In genomic region chr3:133573054-133573628, GRCh38 we compare ENCODE assay signal across 8 cellular contexts.
DNase-seq lines count a peak whose midpoint lies in the region; ATAC-seq and TF ChIP-seq lines count a peak whose summit lies in the region.

No MANE protein-coding gene starts in this region.

- DNase-seq in activated CD4-positive, CD25-positive, alpha-beta regulatory T cell treated with anti-CD3 and anti-CD28 coated beads, Interleukin-2, amount 50 U/mL, for 16 hours (ENCODE audit: low read depth, low spot score): peak; percentile 100
- no peak for DNase-seq in activated CD4-positive, CD25-positive, alpha-beta regulatory T cell (lab: John Stamatoyannopoulos, UW)
- peak; percentile 100 for DNase-seq in choroid plexus epithelial cell (ENCODE audit: low read depth)
- peak; percentile 100 for DNase-seq in left kidney (ENCODE audit: low read depth, low spot score)
- DNase-seq in stimulated activated CD4-positive, alpha-beta T cell treated with anti-CD3 and anti-CD28 coated beads, Interleukin-4, amount 100 ng/mL, for 24 hours: peak; percentile 100
- no peak for DNase-seq in C1 segment of cervical spinal cord (lab: John Stamatoyannopoulos, UW)

- no peak for TF ChIP-seq CTCF in VCaP (conservative IDR thresholded peaks at IDR 0.05)
- peak; percentile 42 for TF ChIP-seq CTCF in choroid plexus epithelial cell (conservative IDR thresholded peaks at IDR 0.05; ENCODE audit: low read depth, low read length)

- H3K4me3 ChIP-seq in choroid plexus epithelial cell (ENCODE audit: low read depth, low read length): peak overlapping the region; percentile 81

- peak; percentile 72 for ATAC-seq in HG03159 (IDR thresholded peaks at IDR 0.05; ENCODE audit: unreplicated experiment)

- H3K27ac ChIP-seq in VCaP: peak overlapping the region; percentile 97

Comparison
In these comparisons a context has a peak if more than half of its experiments do, and no peak if none do; other contexts are left out.
1. DNase-seq: peak in activated CD4-positive, CD25-positive, alpha-beta regulatory T cell treated with anti-CD3 and anti-CD28 coated beads, Interleukin-2, amount 50 U/mL, for 16 hours (single experiment), choroid plexus epithelial cell (single experiment), left kidney (single experiment) and stimulated activated CD4-positive, alpha-beta T cell treated with anti-CD3 and anti-CD28 coated beads, Interleukin-4, amount 100 ng/mL, for 24 hours (single experiment); none in activated CD4-positive, CD25-positive, alpha-beta regulatory T cell (0 of 4) and C1 segment of cervical spinal cord (0 of 14).